ENCODE assay signal across 8 cellular contexts in genomic region chr2:160666677-160667061, GRCh38.
DNase-seq lines count a peak whose midpoint lies in the region; ATAC-seq, FAIRE-seq and TF ChIP-seq lines count a peak whose summit lies in the region.

No MANE protein-coding gene starts in this region.

- H3K9me1 ChIP-seq in endothelial cell of umbilical vein (replicated peaks; ENCODE audit: control insufficient read depth, extremely low read depth, insufficient read depth, low read length), result no peaks in the 10 kb centered on the region

- BruUV-seq in endothelial cell of umbilical vein (replicated peaks; lab: Mats Ljungman, UMichigan), result TSS peak; percentile 99

- TF ChIP-seq CTCF in endothelial cell of umbilical vein (IDR thresholded peaks at IDR 0.05; ENCODE audit: extremely low read depth in 1 of 2, insufficient read depth in 1 of 2, low read depth in 1 of 2, low read length in 2 of 2) (no peak), retinal pigment epithelial cell (conservative IDR thresholded peaks at IDR 0.05; ENCODE audit: low read depth, low read length) (no peak)

- no peaks in the 10 kb centered on the region for H3K27me3 ChIP-seq in endothelial cell of umbilical vein (ENCODE audit: control insufficient read depth in 2 of 2, insufficient read depth in 2 of 2, low read length in 2 of 2)

- DNase-seq in endothelial cell of umbilical vein (ENCODE audit: low read depth, low spot score) (no peak), retinal pigment epithelial cell (ENCODE audit: low read depth) (no peak), retina (no peak), NCI-H2029 treated with DMSO at 0.1 percent for 48 hours (lab: John Stamatoyannopoulos, UW) (no peak), NCI-H82 treated with DMSO at 0.1 percent for 48 hours (lab: John Stamatoyannopoulos, UW; ENCODE audit: unreplicated experiment) (no peak), dedifferentiated amniotic fluid mesenchymal stem cell (ENCODE audit: extremely low spot score) (no peak)

- H3K4me2 ChIP-seq in endothelial cell of umbilical vein (ENCODE audit: insufficient read depth, low read length), result peak overlapping the region; percentile 90

- dilution Hi-C loops in endothelial cell of umbilical vein (cut with MboI; ENCODE audit: extremely low pct_ligation_motif_present, low sequenced_read_pairs), result no loop called here

- ATAC-seq in GM18858 (IDR thresholded peaks at IDR 0.05; ENCODE audit: unreplicated experiment), result peak; percentile 11
- peak; percentile 2 for ATAC-seq in HG03432 (IDR thresholded peaks at IDR 0.05; ENCODE audit: unreplicated experiment)

- H4K20me1 ChIP-seq in endothelial cell of umbilical vein (replicated peaks; ENCODE audit: control insufficient read depth, extremely low read depth, insufficient read depth, low read length), result no peaks in the 10 kb centered on the region

- H2AFZ ChIP-seq in endothelial cell of umbilical vein (ENCODE audit: low read depth, low read length), result peak overlapping the region; percentile 42

- H3K4me1 ChIP-seq in endothelial cell of umbilical vein (ENCODE audit: control insufficient read depth, extremely low read depth, insufficient read depth, low read length), result peaks cover 14% of the 10 kb centered on the region

- no peaks in the 10 kb centered on the region for H3K36me3 ChIP-seq in endothelial cell of umbilical vein (ENCODE audit: control insufficient read depth in 2 of 2, extremely low read depth in 1 of 2, insufficient read depth in 2 of 2, low read length in 2 of 2)

- no peak for FAIRE-seq in endothelial cell of umbilical vein (lab: Jason Lieb, UNC)

- H3K27ac ChIP-seq in endothelial cell of umbilical vein (ENCODE audit: insufficient read depth, low read depth, low read length), result peak overlapping the region; percentile 89

- no peaks in the 10 kb centered on the region for H3K79me2 ChIP-seq in endothelial cell of umbilical vein (ENCODE audit: control insufficient read depth, insufficient read depth, low read length)

- POLR2A ChIA-PET in endothelial cell of umbilical vein (lab: Charles Lee), result interaction anchor here (1.1 kb wide), 1 partner anchor 16 kb away, joined by 13 read pairs; no protein-coding TSS in a partner anchor

- H3K9me3 ChIP-seq in endothelial cell of umbilical vein (replicated peaks; ENCODE audit: control insufficient read depth, insufficient read depth, low read length), result no peaks in the 10 kb centered on the region

- H3K4me3 ChIP-seq in endothelial cell of umbilical vein (replicated peaks in 1 of 3; ENCODE audit: insufficient read depth in 1 of 3, low read depth in 1 of 3, low read length in 3 of 3), result peak overlapping the region in 1 of 3 experiments; percentile 33
- H3K4me3 ChIP-seq in retinal pigment epithelial cell (ENCODE audit: low read length), result peak overlapping the region; percentile 12

- no peak for TF ChIP-seq POLR2A in endothelial cell of umbilical vein (IDR thresholded peaks at IDR 0.05; ENCODE audit: low read depth, low read length)

- intact Hi-C loops in endothelial cell of umbilical vein (cut with micrococcal nuclease), result loop anchor here (1.0 to 10.0 kb wide), 6 partner anchors 74 to 372 kb away; no protein-coding TSS in a partner anchor

- H3K9ac ChIP-seq in endothelial cell of umbilical vein (replicated peaks; ENCODE audit: extremely low read depth, insufficient read depth, low read length), result peak overlapping the region; percentile 82

- CTCF ChIA-PET in endothelial cell of umbilical vein (lab: Charles Lee), result interaction anchor here (0.9 to 1.8 kb wide), 16 partner anchors 8 to 557 kb away, joined by 3 to 14 read pairs (median 5); no protein-coding TSS in a partner anchor

TF ChIP-seq in endothelial cell of umbilical vein, 7 proteins besides CTCF, POLR2A, EP300 and RAD21:
- no peak for TF ChIP-seq FOS (IDR thresholded peaks at IDR 0.05; ENCODE audit: borderline replicate concordance, insufficient read depth, low read length)
- TF ChIP-seq JUN (IDR thresholded peaks at IDR 0.05; ENCODE audit: borderline replicate concordance, insufficient read depth, insufficient read length, low read depth), result no peak
- TF ChIP-seq MYC (IDR thresholded peaks at IDR 0.05; ENCODE audit: low read depth, low read length), result no peak
